Comparison of ENCODE assay signal across 11 cellular contexts in the genomic region with DNA sequence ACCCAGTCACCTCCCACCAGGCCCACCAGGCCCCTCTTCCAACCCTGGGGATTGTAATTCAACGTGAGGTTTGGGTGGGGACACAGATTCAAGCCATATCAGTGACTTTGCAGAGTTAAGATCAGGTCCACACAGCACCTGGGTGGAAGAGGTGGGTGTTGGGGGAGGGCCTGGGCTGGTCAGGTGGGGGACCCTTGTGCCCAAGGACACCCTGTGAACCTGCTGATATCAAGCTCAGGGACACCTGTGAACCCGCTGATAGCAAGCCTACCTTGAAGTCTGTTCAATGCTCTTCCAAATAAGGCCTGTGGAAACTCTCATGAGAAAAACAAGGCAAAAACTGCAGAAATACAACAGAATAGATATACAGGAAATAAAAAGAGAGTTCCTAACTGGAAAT. TPM values are rescaled to one million over a fixed set of nuclear protein-coding genes. Genes with fewer than 3 reads are reported as not detected.
"Had no signal": no experiment of that assay in that cellular context is flagged by ENCODE, and none has a peak within 500 bp of the region (broad histone marks: within the 10 kb centered on the region; RNA-seq: fewer than 3 reads in every experiment).

No MANE protein-coding gene starts in this region.

- FAIRE-seq: H1, H54 had no signal

- H3K4me3 ChIP-seq: GM23248, GM23338 had no signal

- H3K27ac ChIP-seq: GM23248 had no signal

- ATAC-seq: GM23338, HCT116 had no signal

- DNase-seq: GM23248, GOT3, H7, H9, HCEC 1CT, HFFc6 had no signal

RNA-seq across cellular contexts. Expression of a gene that starts 19.9 kb away (rescaled TPM):
- total RNA-seq: GM23248, GM23338, H1, H4, H7, H9, HFFc6 had no signal
- polyA plus RNA-seq: GM23248, H1 had no signal
